In genomic region chr15:75639709-75640482, GRCh38 we compare ENCODE assay signal across 8 cellular contexts. TPM values are rescaled to one million over a fixed set of nuclear protein-coding genes. Genes with fewer than 3 reads are reported as not detected.
DNase-seq lines count a peak whose midpoint lies in the region; ATAC-seq and TF ChIP-seq lines count a peak whose summit lies in the region.

Gene IMP3 (minus strand): TSS chr15:75640224. CDS start chr15:75640168, 56 bp downstream.

- H3K27me3 ChIP-seq in osteoblast (ENCODE audit: insufficient read depth, low read length) (no peaks in the 10 kb centered on the region), thoracic aorta (replicated peaks; ENCODE audit: insufficient read depth) (no peaks in the 10 kb centered on the region)

- peak within 1 kb of the TSS; percentile 81 for H3K27ac ChIP-seq in osteoblast (ENCODE audit: low read depth, low read length)
- peak within 1 kb of the TSS; percentile 94 to 95 for H3K27ac ChIP-seq in thoracic aorta

- H3K79me2 ChIP-seq in osteoblast (ENCODE audit: insufficient read depth, low read length): peaks cover 32% of the 10 kb centered on the region

- H3K4me1 Mint-ChIP-seq in activated naive CD8-positive, alpha-beta T cell (ENCODE audit: low read depth): peaks cover 32% of the 10 kb centered on the region

- H2AFZ ChIP-seq in osteoblast (ENCODE audit: low read length): peak within 1 kb of the TSS; percentile 94

- H3K36me3 Mint-ChIP-seq in activated naive CD8-positive, alpha-beta T cell: peaks cover 2% of the 10 kb centered on the region

- peak within 1 kb of the TSS; percentile 99 for H3K4me3 Mint-ChIP-seq in activated naive CD8-positive, alpha-beta T cell

- TF ChIP-seq CTCF in GM10248 (IDR thresholded peaks at IDR 0.05; ENCODE audit: control extremely low read depth, extremely low read depth, low read depth, missing control alignments) (no peak), osteoblast (IDR thresholded peaks at IDR 0.05; ENCODE audit: extremely low read depth, low read depth, low read length) (no peak), thoracic aorta (IDR thresholded peaks at IDR 0.05) (no peak)

- H3K9me3 ChIP-seq in osteoblast (ENCODE audit: low read depth, low read length): no peaks in the 10 kb centered on the region
- H3K9me3 ChIP-seq in thoracic aorta: no peaks in the 10 kb centered on the region

- H3K36me3 ChIP-seq in osteoblast (ENCODE audit: insufficient read depth, low read length) (no peaks in the 10 kb centered on the region), thoracic aorta (no peaks in the 10 kb centered on the region)

- peak within 1 kb of the TSS; percentile 99 for H3K4me3 ChIP-seq in osteoblast (ENCODE audit: insufficient read depth, low read length)
- peak within 1 kb of the TSS; percentile 93 for H3K4me3 ChIP-seq in thoracic aorta

- CTCF ChIA-PET in GM10248 (lab: Yijun Ruan, JAX): interaction anchor here (0.7 to 4.1 kb wide), 13 partner anchors 10 to 597 kb away, joined by 3 to 24 read pairs (median 3); partner anchors contain the start of gene SNUPN

- peaks cover 27% of the 10 kb centered on the region for H3K4me1 ChIP-seq in osteoblast (ENCODE audit: insufficient read depth, low read length)
- H3K4me1 ChIP-seq in thoracic aorta (ENCODE audit: control insufficient read depth in 1 of 2, low read depth in 2 of 2): peaks cover 17 to 41% of the 10 kb centered on the region in 2 donors

- H3K27ac Mint-ChIP-seq in activated naive CD8-positive, alpha-beta T cell: peak within 1 kb of the TSS; percentile 97

- ATAC-seq in HG02623 (IDR thresholded peaks at IDR 0.05; ENCODE audit: unreplicated experiment): peak; percentile 86
- ATAC-seq in thoracic aorta (ENCODE audit: insufficient number of reproducible peaks, low FRiP score, low read depth): peak; percentile 89

- POLR2A ChIA-PET in GM10248 (lab: Yijun Ruan, JAX): interaction anchor here (0.5 to 2.5 kb wide), 7 partner anchors 12 to 272 kb away, joined by 3 to 13 read pairs (median 9); partner anchors contain the start of genes MAN2C1, SIN3A and SNUPN

- H3K27me3 Mint-ChIP-seq in activated naive CD8-positive, alpha-beta T cell: no peaks in the 10 kb centered on the region

- H3K4me2 ChIP-seq in osteoblast (ENCODE audit: insufficient read depth, low read length): peak within 1 kb of the TSS; percentile 93

- H3K9me3 Mint-ChIP-seq in activated naive CD8-positive, alpha-beta T cell (ENCODE audit: low read depth): no peaks in the 10 kb centered on the region

- peak; percentile 97 for DNase-seq in GM10248 (ENCODE audit: extremely low spot score)
- peak; percentile 88 for DNase-seq in NCI-H1105 (lab: John Stamatoyannopoulos, UW)
- peak; percentile 98 for DNase-seq in SKM-1 treated with dmso at 0.1 percent for 144 hours (lab: John Stamatoyannopoulos, UW; ENCODE audit: unreplicated experiment)
- DNase-seq in glomerular visceral epithelial cell (ENCODE audit: extremely low spot score): peak; percentile 96
- peak; percentile 98 for DNase-seq in osteoblast (ENCODE audit: insufficient read length, low spot score, missing footprints)
- peak; percentile 88 for DNase-seq in thoracic aorta (ENCODE audit: low spot score)

- peaks cover 13% of the 10 kb centered on the region for H4K20me1 ChIP-seq in osteoblast (ENCODE audit: insufficient read depth, low read length)

RNA-seq across cellular contexts. Expression of gene IMP3, which starts in this region (rescaled TPM):
- total RNA-seq in osteoblast: 46.6 and 64.4 TPM in 2 replicates
- 100 to 1,000 TPM in 1 of 2 donors, 10 to 100 TPM in 1; 79.9 to 127 TPM for total RNA-seq in thoracic aorta

Comparison
In these comparisons a context has a peak if more than half of its experiments do, and no peak if none do; other contexts are left out.
1. Peak in every context shown above with its lines: DNase-seq, ATAC-seq, H3K4me3 ChIP-seq and H3K27ac ChIP-seq.